ENCODE assay signal across 13 cellular contexts in the genomic region with DNA sequence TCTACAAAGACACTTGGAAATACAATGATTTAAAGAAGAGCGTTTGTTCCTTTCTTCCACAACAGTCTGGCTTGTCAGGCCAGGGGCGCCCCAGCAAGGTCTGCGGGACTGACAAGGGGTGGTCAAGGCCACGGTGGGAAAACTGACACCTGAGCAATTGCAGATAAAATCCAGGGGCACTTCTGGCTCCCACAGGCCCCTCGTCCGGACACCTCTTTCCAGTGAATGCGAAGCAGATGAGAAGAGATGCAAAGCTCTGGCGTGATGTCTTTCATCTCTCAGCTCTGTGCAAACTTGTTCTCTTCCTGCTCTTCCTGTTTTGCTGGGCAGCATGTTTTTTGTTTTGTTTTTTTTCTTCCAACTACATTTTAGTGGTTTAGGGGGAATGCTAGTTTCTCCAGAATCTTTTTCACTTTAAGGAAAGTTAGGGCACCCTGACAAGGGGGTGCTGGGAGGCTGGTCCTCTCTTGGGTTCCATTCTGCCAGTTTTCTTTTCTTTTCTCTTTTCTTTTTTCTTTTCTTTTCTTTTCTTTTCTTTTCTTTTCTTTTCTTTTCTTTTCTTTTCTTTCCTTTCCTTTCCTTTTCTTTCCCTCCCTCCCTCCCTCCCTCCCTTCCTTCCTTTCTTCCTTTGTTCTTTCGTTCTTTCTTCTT. TPM values are rescaled to one million over a fixed set of nuclear protein-coding genes. Genes with fewer than 3 reads are reported as not detected.
DNase-seq lines count a peak whose midpoint lies in the region; ATAC-seq and TF ChIP-seq lines count a peak whose summit lies in the region.
"Had no signal": no experiment of that assay in that cellular context is flagged by ENCODE, and none has a peak within 500 bp of the region (broad histone marks: within the 10 kb centered on the region; RNA-seq: fewer than 3 reads in every experiment).

No MANE protein-coding gene starts in this region.

- H3K4me1 ChIP-seq in IMR-90 (ENCODE audit: control insufficient read depth, insufficient read depth, low read length) (peaks cover 14% of the 10 kb centered on the region), esophagus muscularis mucosa (peaks cover 21 to 43% (median 33%) of the 10 kb centered on the region in 4 donors)

- no peaks in the 10 kb centered on the region for H4K20me1 ChIP-seq in IMR-90 (ENCODE audit: insufficient read depth, low read length)

- H3K56ac ChIP-seq in IMR-90 (ENCODE audit: extremely low read depth, insufficient read depth, low read length): no peak overlapping the region

- peaks cover under 1% of the 10 kb centered on the region; the same call in 1 of the 2 replicates for H3K9me3 ChIP-seq in IMR-90 (ENCODE audit: control insufficient read depth, insufficient read depth, low read length)
- H3K9me3 ChIP-seq in esophagus muscularis mucosa: no peaks in the 10 kb centered on the region

- H2AK9ac ChIP-seq in IMR-90 (replicated peaks; ENCODE audit: low read depth, low read length, poor library complexity): no peak overlapping the region

- H3K36me3 ChIP-seq in IMR-90 (ENCODE audit: control insufficient read depth, insufficient read depth, low read length) (no peaks in the 10 kb centered on the region), esophagus muscularis mucosa (no peaks in the 10 kb centered on the region)

- peak overlapping the region; percentile 69; the same call in 1 of the 2 replicates for H2BK120ac ChIP-seq in IMR-90 (ENCODE audit: low read depth, low read length)

- H3K9me1 ChIP-seq in IMR-90 (ENCODE audit: insufficient read depth, low read length): peaks cover 16% of the 10 kb centered on the region

- TF ChIP-seq CTCF in IMR-90 (conservative IDR thresholded peaks at IDR 0.05; ENCODE audit: low read depth, low read length): no peak
- no peak for TF ChIP-seq CTCF in esophagus muscularis mucosa (IDR thresholded peaks at IDR 0.05)

- in situ Hi-C loops in IMR-90 (cut with MboI; ENCODE audit: low sequenced_read_pairs): no loop called here

- H3K27me3 Mint-ChIP-seq in activated CD4-positive, alpha-beta T cell treated with anti-CD3 and anti-CD28 coated beads for 36 hours: no peaks in the 10 kb centered on the region

- no peak overlapping the region for H3K14ac ChIP-seq in IMR-90 (replicated peaks; ENCODE audit: low read depth, low read length)

- dilution Hi-C loops in IMR-90 (cut with HindIII; ENCODE audit: low sequenced_read_pairs, unreplicated experiment): no loop called here

- no peak for ATAC-seq in activated CD4-positive, alpha-beta T cell treated with anti-CD3 and anti-CD28 coated beads for 36 hours
- ATAC-seq in IMR-90 (ENCODE audit: low read depth): no peak
- no peak for ATAC-seq in sciatic nerve
- no peak for ATAC-seq in GM18858 (IDR thresholded peaks at IDR 0.05; ENCODE audit: unreplicated experiment)
- no peak for ATAC-seq in HG02840 (IDR thresholded peaks at IDR 0.05; ENCODE audit: low FRiP score, unreplicated experiment)
- ATAC-seq: effector memory CD8-positive, alpha-beta T cell had no signal

- H3K79me1 ChIP-seq in IMR-90 (ENCODE audit: low read depth in 1 of 2, low read length in 2 of 2): no peaks in the 10 kb centered on the region

- peak overlapping the region; percentile 74 to 75; a peak in 2 of 4 replicates for H4K8ac ChIP-seq in IMR-90 (ENCODE audit: low read depth in 2 of 2, low read length in 2 of 2)

- POLR2A ChIA-PET in activated CD4-positive, alpha-beta T cell treated with anti-CD3 and anti-CD28 coated beads for 36 hours (lab: Charles Lee): no interaction called here
- POLR2A ChIA-PET in IMR-90 (lab: Charles Lee; ENCODE audit: unreplicated experiment): no interaction called here

- H3K27ac Mint-ChIP-seq in activated CD4-positive, alpha-beta T cell treated with anti-CD3 and anti-CD28 coated beads for 36 hours: peak overlapping the region; percentile 80

- DNase-seq in activated CD4-positive, alpha-beta T cell treated with anti-CD3 and anti-CD28 coated beads for 36 hours: no peak
- no peak for DNase-seq in activated CD4-positive, alpha-beta T cell treated with anti-CD3 and anti-CD28 coated beads, Interleukin-2, amount 50 U/mL, for 1 hour
- DNase-seq in IMR-90 (no peak), esophagus muscularis mucosa (ENCODE audit: extremely low spot score) (no peak), sciatic nerve (ENCODE audit: low spot score) (peak; percentile 42), T-helper 9 cell (no peak)
- DNase-seq: Calu3; effector memory CD8-positive, alpha-beta T cell; NCI-H187 treated with DMSO at 0.1 percent for 48 hours; NCI-H526 treated with DMSO at 0.1 percent for 48 hours; SIG-M5 had no signal

- H3K36me3 Mint-ChIP-seq in activated CD4-positive, alpha-beta T cell treated with anti-CD3 and anti-CD28 coated beads for 36 hours (ENCODE audit: low read depth): no peaks in the 10 kb centered on the region

- BruUV-seq in IMR-90 (replicated peaks; lab: Mats Ljungman, UMichigan): no TSS peak

- no peak overlapping the region for H4K5ac ChIP-seq in IMR-90 (ENCODE audit: low read depth, low read length)

- no peak overlapping the region; the same call in 2 of the 3 replicates for H2BK15ac ChIP-seq in IMR-90 (ENCODE audit: low read depth, low read length)

- H3K4me3 ChIP-seq in IMR-90 (ENCODE audit: insufficient read depth, low read depth, low read length) (no peak overlapping the region), esophagus muscularis mucosa (no peak overlapping the region)

- no peak overlapping the region for H3K23ac ChIP-seq in IMR-90 (ENCODE audit: low read depth, low read length)

- H3K4me3 Mint-ChIP-seq in activated CD4-positive, alpha-beta T cell treated with anti-CD3 and anti-CD28 coated beads for 36 hours: peak overlapping the region; percentile 14
- H3K4me3 Mint-ChIP-seq: effector memory CD8-positive, alpha-beta T cell had no signal

- no peak for TF ChIP-seq EP300 in esophagus muscularis mucosa (IDR thresholded peaks at IDR 0.05)

- no peaks in the 10 kb centered on the region for H3K9me3 Mint-ChIP-seq in activated CD4-positive, alpha-beta T cell treated with anti-CD3 and anti-CD28 coated beads for 36 hours (ENCODE audit: low read depth)
- H3K9me3 Mint-ChIP-seq: effector memory CD8-positive, alpha-beta T cell had no signal

- peak overlapping the region; percentile 21 for H3K4ac ChIP-seq in IMR-90 (ENCODE audit: low read depth, low read length)

- no peak overlapping the region; the same call in 1 of the 2 replicates for H3K18ac ChIP-seq in IMR-90 (ENCODE audit: low read depth, low read length)

- no peak overlapping the region for H2AK5ac ChIP-seq in IMR-90 (ENCODE audit: low read depth, low read length)

- peak overlapping the region; percentile 29 for H2AFZ ChIP-seq in IMR-90 (replicated peaks; ENCODE audit: low read length, poor library complexity)

- H3K4me1 Mint-ChIP-seq in activated CD4-positive, alpha-beta T cell treated with anti-CD3 and anti-CD28 coated beads for 36 hours: peaks cover 29% of the 10 kb centered on the region

- TF ChIP-seq RAD21 in IMR-90 (IDR thresholded peaks at IDR 0.05; ENCODE audit: low read length): no peak

- TF ChIP-seq POLR2A in IMR-90 (IDR thresholded peaks at IDR 0.05; ENCODE audit: low read depth, low read length) (no peak), esophagus muscularis mucosa (IDR thresholded peaks at IDR 0.05; ENCODE audit: low read depth) (no peak)

- H3K9ac ChIP-seq in IMR-90 (ENCODE audit: low read depth, low read length): no peak overlapping the region

- no peak overlapping the region for H4K91ac ChIP-seq in IMR-90 (ENCODE audit: insufficient read depth, low read depth, low read length)

- intact Hi-C loops in activated CD4-positive, alpha-beta T cell treated with anti-CD3 and anti-CD28 coated beads for 36 hours (cut with DNase I, micrococcal nuclease): loop anchor here in 1 of 2 experiments (5.0 kb wide), 1 partner anchor 44 kb away; no protein-coding TSS in a partner anchor
- intact Hi-C loops in IMR-90 (cut with micrococcal nuclease): no loop called here
- intact Hi-C loops in esophagus muscularis mucosa (cut with DNase I): no loop called here
- intact Hi-C loops in sciatic nerve (cut with DNase I): no loop called here

- H2BK5ac ChIP-seq in IMR-90 (ENCODE audit: low read depth, low read length, poor library complexity, severe bottlenecking): no peak overlapping the region

- no CpG with 5 or more reads among the region's 9 CpGs for WGBS in IMR-90 (ENCODE audit: extremely low coverage in 2 of 2, insufficient read length in 1 of 2), 2 experiments
- WGBS in esophagus muscularis mucosa: 48% methylated on average over 9 of the region's 9 CpGs

- H3K27ac ChIP-seq in IMR-90 (ENCODE audit: insufficient read depth, low read length) (no peak overlapping the region), esophagus muscularis mucosa (replicated peaks in 1 of 4) (peak overlapping the region; percentile 86 to 90 (median 88))

- H3K4me2 ChIP-seq in IMR-90 (ENCODE audit: low read depth, low read length): no peak overlapping the region

- no peaks in the 10 kb centered on the region; the same call in 1 of the 2 replicates for H3K27me3 ChIP-seq in IMR-90 (ENCODE audit: control insufficient read depth, insufficient read depth, low read length)
- H3K27me3 ChIP-seq in esophagus muscularis mucosa: no peaks in the 10 kb centered on the region

- H2BK20ac ChIP-seq in IMR-90 (ENCODE audit: low read depth, low read length): no peak overlapping the region; the same call in 1 of the 2 replicates

- CTCF ChIA-PET in activated CD4-positive, alpha-beta T cell treated with anti-CD3 and anti-CD28 coated beads for 36 hours (lab: Charles Lee): interaction anchor here (0.6 to 1.6 kb wide), 5 partner anchors 9 to 716 kb away, joined by 3 to 8 read pairs (median 3); no protein-coding TSS in a partner anchor
- CTCF ChIA-PET in IMR-90 (lab: Yijun Ruan, JAX): no interaction called here

TF ChIP-seq in IMR-90, 13 proteins besides CTCF, POLR2A, EP300 and RAD21 (continues in another document):
- no peak for TF ChIP-seq MAFK (IDR thresholded peaks at IDR 0.05; ENCODE audit: low read depth, low read length)
- no peak for TF ChIP-seq MXI1 (IDR thresholded peaks at IDR 0.05; ENCODE audit: borderline replicate concordance, low read depth, low read length)
- no peak for TF ChIP-seq RFX5 (IDR thresholded peaks at IDR 0.05; ENCODE audit: low read depth, low read length)

RNA-seq across cellular contexts. Expression of gene CBX6, which starts 11.1 kb away (rescaled TPM):
- 100 to 1,000 TPM in 1 of 2 experiments, 10 to 100 TPM in 1; 96.1 to 112 TPM for total RNA-seq in activated CD4-positive, alpha-beta T cell treated with anti-CD3 and anti-CD28 coated beads for 36 hours
- total RNA-seq in IMR-90 (2012; rRNA removed) (15.2 and 17.5 TPM in 2 replicates), esophagus muscularis mucosa (100 to 1,000 TPM in 3 of 4 donors, 10 to 100 TPM in 1; 73.7 to 172 (median 129) TPM), sciatic nerve (83.5 TPM)
- 19.0 and 19.9 TPM in 2 replicates for polyA plus RNA-seq in IMR-90 (2012; rRNA removed)
- polyA plus RNA-seq in IMR-90 (2012; cell fraction: cytosol; rRNA removed): 9.6 and 14.6 TPM in 2 replicates
- 26.7 and 45.8 TPM in 2 replicates for polyA plus RNA-seq in IMR-90 (2012; cell fraction: nucleus; rRNA removed; ENCODE audit: low replicate concordance)

RNA-seq across cellular contexts. Expression of gene NPTXR, which starts 39.3 kb away (rescaled TPM):
- 1 to 10 TPM; 1.3 to 1.4 TPM for total RNA-seq in activated CD4-positive, alpha-beta T cell treated with anti-CD3 and anti-CD28 coated beads for 36 hours
- total RNA-seq in IMR-90 (2012; rRNA removed) (0.28 and 0.36 TPM in 2 replicates), esophagus muscularis mucosa (10 to 100 TPM in 1 of 4 donors, 1 to 10 TPM in 3; 8.2 to 15.0 (median 8.8) TPM), sciatic nerve (6.9 TPM)
- polyA plus RNA-seq in IMR-90 (2012; rRNA removed): 1.8 and 2.2 TPM in 2 replicates
- 1.3 and 2.3 TPM in 2 replicates for polyA plus RNA-seq in IMR-90 (2012; cell fraction: cytosol; rRNA removed)
- polyA plus RNA-seq in IMR-90 (2012; cell fraction: nucleus; rRNA removed; ENCODE audit: low replicate concordance): 1.4 and 1.6 TPM in 2 replicates
